In genomic region chr7:155483868-155484325, GRCh38 we compare ENCODE assay signal across 1 cellular context.
TF ChIP-seq lines count a peak whose summit lies in the region.

No MANE protein-coding gene starts in this region.

TF ChIP-seq in K562, 482 proteins besides CTCF, POLR2A, EP300 and RAD21:
- TF ChIP-seq CREBBP (IDR thresholded peaks at IDR 0.05; ENCODE audit: low read depth, low read length) (no peak), ZNF232 (CRISPR knock-in tag; IDR thresholded peaks at IDR 0.05) (no peak), XRCC5 (IDR thresholded peaks at IDR 0.05; ENCODE audit: low read depth, low read length) (no peak), EGR1 (conservative IDR thresholded peaks at IDR 0.05) (peak; percentile 38)
